18 cellular contexts compared by ENCODE assay signal in genomic region chr10:120424198-120424464, GRCh38. TPM values are rescaled to one million over a fixed set of nuclear protein-coding genes. Genes with fewer than 3 reads are reported as not detected.
"Had no signal": no experiment of that assay in that cellular context is flagged by ENCODE, and none has a peak within 500 bp of the region (broad histone marks: within the 10 kb centered on the region; RNA-seq: fewer than 3 reads in every experiment).

No MANE protein-coding gene starts in this region.

- H3K9me3 ChIP-seq: adrenal gland, suprapubic skin, transverse colon had no signal

- H3K27me3 ChIP-seq: adrenal gland, cardiac muscle cell, suprapubic skin, transverse colon had no signal

- H3K27ac ChIP-seq: adrenal gland, cardiac muscle cell, suprapubic skin, transverse colon, VCaP had no signal

- DNase-seq: activated CD4-positive, CD25-positive, alpha-beta regulatory T cell treated with anti-CD3 and anti-CD28 coated beads, Interleukin-2, amount 50 U/mL, for 72 hours; activated CD8-positive, alpha-beta memory T cell treated with anti-CD3 and anti-CD28 coated beads for 24 hours; activated gamma-delta T cell; adrenal gland; effector memory CD8-positive, alpha-beta T cell; hippocampal formation; left cardiac atrium; mesendoderm; natural killer cell; stimulated activated CD4-positive, alpha-beta T cell treated with anti-CD3 and anti-CD28 coated beads, Interleukin-2, amount 100 ng/mL, for 48 hours; T-helper 17 cell; transverse colon had no signal

- H3K36me3 ChIP-seq: adrenal gland, cardiac muscle cell, suprapubic skin, transverse colon had no signal

- ATAC-seq: activated naive CD4-positive, alpha-beta T cell treated with anti-CD3 and anti-CD28 coated beads, Interleukin-2, amount 50 U/mL, for 72 hours; effector memory CD8-positive, alpha-beta T cell; left cardiac atrium; natural killer cell; T-helper 17 cell had no signal

- H3K4me1 ChIP-seq: adrenal gland, suprapubic skin, transverse colon had no signal

- H3K4me3 ChIP-seq: adrenal gland, cardiac muscle cell, suprapubic skin, transverse colon had no signal

- FAIRE-seq: islet of Langerhans had no signal

RNA-seq across cellular contexts. Expression of gene PLPP4, which starts 32.9 kb away (rescaled TPM):
- total RNA-seq: activated naive CD4-positive, alpha-beta T cell treated with anti-CD3 and anti-CD28 coated beads, Interleukin-2, amount 50 U/mL, for 72 hours; adrenal gland; dermis microvascular lymphatic vessel endothelial cell; left cardiac atrium; natural killer cell; T-helper 17 cell had no signal
